Comparison of ENCODE assay signal across 8 cellular contexts in the genomic region with DNA sequence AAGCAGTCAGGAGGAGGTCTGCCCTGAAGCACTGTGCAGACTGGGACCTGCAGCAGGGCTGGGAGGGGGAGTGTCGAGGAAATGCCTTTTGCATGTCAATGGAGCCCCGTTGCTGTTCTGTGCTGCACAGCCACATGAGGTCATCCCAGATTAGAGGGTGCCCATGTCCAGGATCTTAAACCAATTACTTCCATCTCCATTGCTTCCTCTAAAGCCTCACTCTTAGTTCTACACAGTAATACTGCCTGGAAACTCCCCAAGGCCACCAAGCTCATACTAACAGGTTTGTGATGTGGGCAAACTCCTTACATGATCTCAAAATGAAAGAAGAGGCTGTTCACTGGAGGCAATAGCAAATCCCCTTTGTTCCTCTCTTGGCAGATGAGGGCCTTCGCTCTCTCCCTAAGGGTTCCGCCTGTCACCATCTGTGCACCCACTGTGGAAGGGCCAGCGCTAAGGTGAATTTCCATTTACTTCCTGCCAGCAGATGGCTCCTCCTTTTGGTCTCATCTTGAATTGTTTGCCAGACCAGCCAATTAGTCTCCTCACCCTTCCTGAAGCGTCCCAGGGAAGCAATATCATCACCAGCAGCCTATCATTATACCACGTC. TPM values are rescaled to one million over a fixed set of nuclear protein-coding genes. Genes with fewer than 3 reads are reported as not detected.
DNase-seq lines count a peak whose midpoint lies in the region; ATAC-seq, FAIRE-seq and TF ChIP-seq lines count a peak whose summit lies in the region.

No MANE protein-coding gene starts in this region.

- H3K27me3 ChIP-seq in naive thymus-derived CD4-positive, alpha-beta T cell (ENCODE audit: control insufficient read depth in 2 of 2, insufficient read depth in 2 of 2, low read length in 2 of 2) = no peaks in the 10 kb centered on the region

- H3K9me3 Mint-ChIP-seq in T-helper 1 cell treated with Interleukin-12 subunit alpha and Interleukin-12 subunit beta and Interleukin-4 antibody, amounts not matched to agents 30 μg/mL and 1 μg/mL, for 36 hours = no peaks in the 10 kb centered on the region
- peaks cover 0 to 1% (median 0%) of the 10 kb centered on the region in 11 donors for H3K9me3 Mint-ChIP-seq in naive thymus-derived CD4-positive, alpha-beta T cell

- peak overlapping the region; percentile 62 for H3K27ac Mint-ChIP-seq in T-helper 1 cell treated with Interleukin-12 subunit alpha and Interleukin-12 subunit beta and Interleukin-4 antibody, amounts not matched to agents 30 μg/mL and 1 μg/mL, for 36 hours
- peak overlapping the region in 2 of 9 donors; percentile 42 to 63 for H3K27ac Mint-ChIP-seq in naive thymus-derived CD4-positive, alpha-beta T cell

- in situ Hi-C loops in astrocyte of the spinal cord (cut with HindIII; ENCODE audit: low sequenced_read_pairs) = no loop called here

- H3K36me3 Mint-ChIP-seq in T-helper 1 cell treated with Interleukin-12 subunit alpha and Interleukin-12 subunit beta and Interleukin-4 antibody, amounts not matched to agents 30 μg/mL and 1 μg/mL, for 36 hours (ENCODE audit: low read depth) = no peaks in the 10 kb centered on the region
- no peaks in the 10 kb centered on the region for H3K36me3 Mint-ChIP-seq in naive thymus-derived CD4-positive, alpha-beta T cell

- intact Hi-C loops in naive thymus-derived CD4-positive, alpha-beta T cell (cut with micrococcal nuclease) = loop anchor here in 1 of 2 donors (1.0 kb wide), 1 partner anchor 38 kb away; no protein-coding TSS in a partner anchor

- H3K36me3 ChIP-seq in naive thymus-derived CD4-positive, alpha-beta T cell (ENCODE audit: control insufficient read depth in 2 of 3, insufficient read depth in 3 of 3, low read length in 3 of 3) = no peaks in the 10 kb centered on the region

- no peak overlapping the region for H3K4me3 Mint-ChIP-seq in T-helper 1 cell treated with Interleukin-12 subunit alpha and Interleukin-12 subunit beta and Interleukin-4 antibody, amounts not matched to agents 30 μg/mL and 1 μg/mL, for 36 hours
- no peak overlapping the region for H3K4me3 Mint-ChIP-seq in naive thymus-derived CD4-positive, alpha-beta T cell

- peaks cover 13% of the 10 kb centered on the region for H3K4me1 Mint-ChIP-seq in T-helper 1 cell treated with Interleukin-12 subunit alpha and Interleukin-12 subunit beta and Interleukin-4 antibody, amounts not matched to agents 30 μg/mL and 1 μg/mL, for 36 hours (ENCODE audit: low read depth)
- peaks cover 4 to 26% (median 24%) of the 10 kb centered on the region in 7 donors for H3K4me1 Mint-ChIP-seq in naive thymus-derived CD4-positive, alpha-beta T cell

- peak; percentile 40 for FAIRE-seq in HTR-8/SVneo (lab: Jason Lieb, UNC)
- no peak for FAIRE-seq in frontal cortex (lab: Jason Lieb, UNC)

- POLR2A ChIA-PET in naive thymus-derived CD4-positive, alpha-beta T cell (lab: Charles Lee) = interaction anchor here (0.9 to 1.0 kb wide), 2 partner anchors 125 to 141 kb away, joined by 3 to 5 read pairs; no protein-coding TSS in a partner anchor

- CTCF ChIA-PET in naive thymus-derived CD4-positive, alpha-beta T cell (lab: Charles Lee) = no interaction called here

- H3K4me3 ChIP-seq in astrocyte of the spinal cord (ENCODE audit: low read depth, low read length) = no peak overlapping the region
- no peak overlapping the region for H3K4me3 ChIP-seq in naive thymus-derived CD4-positive, alpha-beta T cell (ENCODE audit: low read length)

- no peak for DNase-seq in T-helper 1 cell
- DNase-seq in HTR-8/SVneo (ENCODE audit: insufficient read length, low spot score) = no peak
- DNase-seq in astrocyte of the spinal cord (ENCODE audit: low read depth, low spot score) = peak; percentile 25
- DNase-seq in naive thymus-derived CD4-positive, alpha-beta T cell = peak in 1 of 9 donors; percentile 20
- DNase-seq in activated effector memory CD4-positive, alpha-beta T cell treated with anti-CD3 and anti-CD28 coated beads, Interleukin-2, amount 50 U/mL, for 16 hours = no peak
- no peak for DNase-seq in frontal cortex (ENCODE audit: low spot score in 2 of 2)

- no peak for TF ChIP-seq CTCF in astrocyte of the spinal cord (IDR thresholded peaks at IDR 0.05; ENCODE audit: low read depth, low read length)

- peaks cover 0 to 8% of the 10 kb centered on the region in 2 donors for H3K4me1 ChIP-seq in naive thymus-derived CD4-positive, alpha-beta T cell (ENCODE audit: control insufficient read depth in 2 of 2, insufficient read depth in 2 of 2, low read length in 2 of 2)

- peaks cover 8% of the 10 kb centered on the region for H3K27me3 Mint-ChIP-seq in T-helper 1 cell treated with Interleukin-12 subunit alpha and Interleukin-12 subunit beta and Interleukin-4 antibody, amounts not matched to agents 30 μg/mL and 1 μg/mL, for 36 hours (ENCODE audit: low read depth)
- peaks cover 0 to 11% (median 0%) of the 10 kb centered on the region in 5 donors for H3K27me3 Mint-ChIP-seq in naive thymus-derived CD4-positive, alpha-beta T cell

- ATAC-seq in naive thymus-derived CD4-positive, alpha-beta T cell = peak; percentile 52
- ATAC-seq in HG03097 (IDR thresholded peaks at IDR 0.05; ENCODE audit: low FRiP score, unreplicated experiment) = no peak

- no peaks in the 10 kb centered on the region for H3K9me3 ChIP-seq in naive thymus-derived CD4-positive, alpha-beta T cell (ENCODE audit: control insufficient read depth in 2 of 3, low read length in 3 of 3)

- no peak overlapping the region for H3K27ac ChIP-seq in naive thymus-derived CD4-positive, alpha-beta T cell (ENCODE audit: low read depth, low read length)

RNA-seq across cellular contexts. Expression of a gene that starts 35.4 kb away (rescaled TPM):
- 100 to 1,000 TPM in 1 of 5 experiments, 10 to 100 TPM in 4; 52.5 to 151 (median 63.4) TPM for total RNA-seq in naive thymus-derived CD4-positive, alpha-beta T cell
- 10 to 100 TPM; 80.9 to 82.9 TPM for polyA plus RNA-seq in naive thymus-derived CD4-positive, alpha-beta T cell
- 37.5 TPM for total RNA-seq in frontal cortex
